ENCODE assay signal across 1 cellular context in genomic region chr3:126475411-126476114, GRCh38.
TF ChIP-seq lines count a peak whose summit lies in the region.

ZXDC (minus strand) TSS chr3:126475891; CDS start chr3:126475865, 26 bp downstream.

TF ChIP-seq in SK-N-SH, 30 proteins besides CTCF, POLR2A, EP300 and RAD21 (continued from another document):
- no peak for TF ChIP-seq REST (IDR thresholded peaks at IDR 0.05; ENCODE audit: low read depth, low read length)
- TF ChIP-seq TAF1 (IDR thresholded peaks at IDR 0.05; ENCODE audit: borderline replicate concordance, low read depth, low read length): peak; percentile 79
- TF ChIP-seq RFX5 (IDR thresholded peaks at IDR 0.05; ENCODE audit: low read length): no peak
- no peak for TF ChIP-seq FOSL2 (IDR thresholded peaks at IDR 0.05; ENCODE audit: borderline replicate concordance, low read depth)
- no peak for TF ChIP-seq ELF1 (IDR thresholded peaks at IDR 0.05)
- TF ChIP-seq MXI1 (IDR thresholded peaks at IDR 0.05; ENCODE audit: low read depth, low read length): peak; percentile 17; the same call in 1 of the 2 replicates
- TF ChIP-seq SIN3A (IDR thresholded peaks at IDR 0.05; ENCODE audit: borderline replicate concordance, low read depth, low read length): no peak
- no peak for TF ChIP-seq JUND (IDR thresholded peaks at IDR 0.05)
- TF ChIP-seq IRF3 (IDR thresholded peaks at IDR 0.05; ENCODE audit: low read depth, low read length): no peak
- TF ChIP-seq TCF12 (IDR thresholded peaks at IDR 0.05): no peak
- no peak for TF ChIP-seq USF2 (IDR thresholded peaks at IDR 0.05; ENCODE audit: borderline replicate concordance, low read depth, low read length)
- TF ChIP-seq GABPA (IDR thresholded peaks at IDR 0.05; ENCODE audit: low read depth): no peak
- peak; percentile 61 for TF ChIP-seq YY1 (IDR thresholded peaks at IDR 0.05; ENCODE audit: low read depth)
- TF ChIP-seq POLR2AphosphoS5 (IDR thresholded peaks at IDR 0.05; ENCODE audit: low read depth, low read length): 0 out of 2 replicates have a peak, but pooled peaks have one; percentile 25
- no peak for TF ChIP-seq MEF2A (IDR thresholded peaks at IDR 0.05; ENCODE audit: borderline replicate concordance, low read depth)
- no peak for TF ChIP-seq TEAD4 (IDR thresholded peaks at IDR 0.05; ENCODE audit: borderline replicate concordance, insufficient read depth)
- no peak for TF ChIP-seq GATA2 (CRISPR knock-in tag; IDR thresholded peaks at IDR 0.05)
- TF ChIP-seq RXRA (IDR thresholded peaks at IDR 0.05; ENCODE audit: borderline replicate concordance, low read depth): no peak
- TF ChIP-seq NRF1 (IDR thresholded peaks at IDR 0.05; ENCODE audit: low read depth, low read length): peak; percentile 75
